In the genomic region with DNA sequence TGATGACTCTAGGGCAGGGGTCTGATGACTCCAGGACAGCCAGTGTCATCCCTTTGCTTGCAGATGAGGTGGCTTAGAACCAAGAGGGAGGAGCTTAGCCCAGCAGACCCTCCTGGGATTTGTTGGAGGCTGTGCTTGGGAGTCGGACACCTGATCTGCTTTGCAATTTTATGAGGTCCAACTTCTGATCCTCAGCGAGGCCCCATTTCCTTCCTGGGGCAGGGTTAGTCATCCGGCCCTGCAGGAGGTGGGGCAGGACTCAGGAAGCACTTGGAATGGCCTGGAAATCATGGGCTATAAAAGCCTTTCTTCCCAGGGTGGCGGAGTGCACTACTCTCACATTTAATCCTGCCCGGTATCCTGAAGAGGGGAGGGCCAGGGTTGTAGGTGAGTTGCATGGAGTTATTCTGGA, we compare ENCODE assay signal across 12 cellular contexts.
DNase-seq lines count a peak whose midpoint lies in the region; ATAC-seq, FAIRE-seq and TF ChIP-seq lines count a peak whose summit lies in the region.
"Had no signal": no experiment of that assay in that cellular context is flagged by ENCODE, and none has a peak within 500 bp of the region (broad histone marks: within the 10 kb centered on the region; RNA-seq: fewer than 3 reads in every experiment).

No MANE protein-coding gene starts in this region.

- H3K9me3 ChIP-seq in Peyer's patch, result no peaks in the 10 kb centered on the region

- intact Hi-C loops in head of caudate nucleus (cut with DNase I), result no loop called here

- peaks cover 0 to 27% (median 1%) of the 10 kb centered on the region in 4 donors for H3K4me1 ChIP-seq in Peyer's patch

- H3K4me3 ChIP-seq in HFF-Myc (replicated peaks; ENCODE audit: low read depth, low read length) (no peak overlapping the region), Peyer's patch (no peak overlapping the region)

- DNase-seq in A172 (ENCODE audit: low spot score), result peak; percentile 84
- peak; percentile 58 for DNase-seq in HFF-Myc (ENCODE audit: extremely low read depth, low read depth)
- peak in 2 of 3 donors; percentile 66 to 79 for DNase-seq in Peyer's patch
- DNase-seq in glomerular endothelial cell (ENCODE audit: extremely low read depth, low read depth, low spot score), result peak; percentile 34
- DNase-seq in RCC 7860 (ENCODE audit: low spot score), result no peak
- no peak for DNase-seq in head of caudate nucleus
- DNase-seq: activated T-cell treated with anti-CD3 and anti-CD28 coated beads, Interleukin-2, amount 50 U/mL, for 24 hours; NCI-H2171; T-helper 2 cell had no signal

- H3K27me3 ChIP-seq in Peyer's patch, result no peaks in the 10 kb centered on the region

- ATAC-seq in HG02588 (IDR thresholded peaks at IDR 0.05; ENCODE audit: unreplicated experiment) (no peak), HG03196 (IDR thresholded peaks at IDR 0.05; ENCODE audit: unreplicated experiment) (no peak)

- TF ChIP-seq CTCF in HFF-Myc (IDR thresholded peaks at IDR 0.05; ENCODE audit: low read depth, low read length, missing control alignments) (no peak), Peyer's patch (IDR thresholded peaks at IDR 0.05) (no peak)

- no peaks in the 10 kb centered on the region for H3K36me3 ChIP-seq in Peyer's patch

- FAIRE-seq in RCC 7860 (lab: Jason Lieb, UNC), result no peak
- FAIRE-seq: colon had no signal

- H3K27ac ChIP-seq in Peyer's patch, result peak overlapping the region in 2 of 4 donors; percentile 28 to 36

- TF ChIP-seq POLR2A in Peyer's patch (IDR thresholded peaks at IDR 0.05), result no peak

Comparison
In these comparisons a context has a peak if more than half of its experiments do, and no peak if none do; other contexts are left out.
1. DNase-seq: peak in A172 (single experiment), HFF-Myc (single experiment), Peyer's patch (2 of 3) and glomerular endothelial cell (single experiment); none in RCC 7860 (single experiment) and head of caudate nucleus (0 of 42).